In the genomic region with DNA sequence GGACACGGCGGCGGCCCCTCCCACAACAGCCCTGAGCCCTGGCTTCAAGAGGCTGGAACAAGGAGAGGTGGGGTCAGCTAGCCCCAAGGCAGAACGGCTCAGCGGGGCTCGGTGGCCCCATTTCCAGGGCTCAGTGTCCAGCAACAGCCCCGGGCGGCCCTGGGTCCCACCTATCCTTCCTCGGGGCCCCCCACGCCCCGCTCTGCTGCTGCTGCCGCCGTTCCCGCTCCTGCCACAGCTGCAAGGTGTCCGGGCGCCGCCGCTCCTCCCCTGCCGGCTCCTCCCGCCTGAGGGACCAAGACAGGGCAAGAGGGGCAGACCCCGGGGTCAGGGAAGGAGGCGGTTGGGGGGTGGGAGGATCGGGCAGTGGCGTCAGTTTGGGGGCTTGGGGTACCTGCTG, we compare ENCODE assay signal across 17 cellular contexts. TPM values are rescaled to one million over a fixed set of nuclear protein-coding genes. Genes with fewer than 3 reads are reported as not detected.
DNase-seq lines count a peak whose midpoint lies in the region; ATAC-seq and TF ChIP-seq lines count a peak whose summit lies in the region.
"Had no signal": no experiment of that assay in that cellular context is flagged by ENCODE, and none has a peak within 500 bp of the region (broad histone marks: within the 10 kb centered on the region; RNA-seq: fewer than 3 reads in every experiment).

No MANE protein-coding gene starts in this region.

- H3K4me1 Mint-ChIP-seq in natural killer cell treated with Interleukin-12 subunit alpha and Interleukin-12 subunit beta and Interleukin-15 and Interleukin-18, amount 100 ng/mL, for 72 hours (ENCODE audit: low read depth in 2 of 2), result no peaks in the 10 kb centered on the region
- peaks cover 0 to 13% of the 10 kb centered on the region in 2 donors for H3K4me1 Mint-ChIP-seq in natural killer cell

- H3K36me3 Mint-ChIP-seq in natural killer cell treated with Interleukin-12 subunit alpha and Interleukin-12 subunit beta and Interleukin-15 and Interleukin-18, amount 100 ng/mL, for 72 hours, result no peaks in the 10 kb centered on the region
- H3K36me3 Mint-ChIP-seq in natural killer cell, result no peaks in the 10 kb centered on the region

- no peak for TF ChIP-seq CTCF in SK-N-SH (IDR thresholded peaks at IDR 0.05)
- no peak for TF ChIP-seq CTCF in natural killer cell (IDR thresholded peaks at IDR 0.05)
- TF ChIP-seq CTCF in mucosa of descending colon (IDR thresholded peaks at IDR 0.05), result no peak
- no peak for TF ChIP-seq CTCF in osteoblast (IDR thresholded peaks at IDR 0.05; ENCODE audit: extremely low read depth, low read depth, low read length)

- H3K9me2 ChIP-seq in SK-N-SH, result no peaks in the 10 kb centered on the region

- H3K27me3 ChIP-seq in SK-N-SH (ENCODE audit: insufficient read depth) (no peaks in the 10 kb centered on the region), osteoblast (ENCODE audit: insufficient read depth, low read length) (no peaks in the 10 kb centered on the region)

- H3K27ac Mint-ChIP-seq in natural killer cell treated with Interleukin-12 subunit alpha and Interleukin-12 subunit beta and Interleukin-15 and Interleukin-18, amount 100 ng/mL, for 72 hours, result no peak overlapping the region
- H3K27ac Mint-ChIP-seq in natural killer cell, result no peak overlapping the region
- H3K27ac Mint-ChIP-seq: CD4-positive, alpha-beta T cell had no signal

- H3K79me2 ChIP-seq in SK-N-SH (ENCODE audit: insufficient read depth) (0 out of 2 replicates have a peak, but pooled peaks cover under 1% of the 10 kb centered on the region), osteoblast (ENCODE audit: insufficient read depth, low read length) (peaks cover 13% of the 10 kb centered on the region)

- H3K4me3 Mint-ChIP-seq in natural killer cell treated with Interleukin-12 subunit alpha and Interleukin-12 subunit beta and Interleukin-15 and Interleukin-18, amount 100 ng/mL, for 72 hours, result no peak overlapping the region
- H3K4me3 Mint-ChIP-seq in natural killer cell, result no peak overlapping the region
- H3K4me3 Mint-ChIP-seq: CD4-positive, alpha-beta T cell had no signal

- ATAC-seq in SK-N-SH treated with all-trans-retinoic acid at 6 μM for 48 hours (no peak), natural killer cell (no peak), mucosa of descending colon (no peak), HG03159 (IDR thresholded peaks at IDR 0.05; ENCODE audit: unreplicated experiment) (no peak)
- ATAC-seq in natural killer cell treated with Interleukin-12 subunit alpha and Interleukin-12 subunit beta and Interleukin-15 and Interleukin-18, amount 100 ng/mL, for 72 hours, result no peak

- TF ChIP-seq RAD21 in SK-N-SH (IDR thresholded peaks at IDR 0.05; ENCODE audit: low read length), result no peak

- H3K9me3 ChIP-seq in SK-N-SH (no peaks in the 10 kb centered on the region), mucosa of descending colon (no peaks in the 10 kb centered on the region), osteoblast (ENCODE audit: low read depth, low read length) (no peaks in the 10 kb centered on the region)
- H3K9me3 ChIP-seq: A549, Caco-2 had no signal

- H4K20me1 ChIP-seq in SK-N-SH (ENCODE audit: insufficient read depth) (0 out of 2 replicates have a peak, but pooled peaks cover 3% of the 10 kb centered on the region), osteoblast (ENCODE audit: insufficient read depth, low read length) (peaks cover 11% of the 10 kb centered on the region)

- H3K36me3 ChIP-seq in SK-N-SH (replicated peaks in 1 of 2; ENCODE audit: control insufficient read depth in 1 of 2, insufficient read depth in 2 of 2, low read length in 1 of 2), result peaks cover 27 to 57% of the 10 kb centered on the region in 2 experiments
- peaks cover 4% of the 10 kb centered on the region for H3K36me3 ChIP-seq in mucosa of descending colon (ENCODE audit: low read depth)
- peaks cover 48% of the 10 kb centered on the region for H3K36me3 ChIP-seq in osteoblast (ENCODE audit: insufficient read depth, low read length)

- DNase-seq in SK-N-SH (peak; percentile 32), natural killer cell (no peak), mucosa of descending colon (peak in 2 of 3 donors; percentile 27 to 47), osteoblast (ENCODE audit: insufficient read length, low spot score, missing footprints) (no peak)
- peak; percentile 60 for DNase-seq in natural killer cell treated with Interleukin-12 subunit alpha and Interleukin-12 subunit beta and Interleukin-15 and Interleukin-18, amount 100 ng/mL, for 72 hours (ENCODE audit: low spot score)
- DNase-seq: AML-193; Caco-2; CD4-positive, alpha-beta T cell; GM23248; HCEC 1CT had no signal

- no peak overlapping the region for H2AFZ ChIP-seq in SK-N-SH (ENCODE audit: low read depth)
- no peak overlapping the region for H2AFZ ChIP-seq in osteoblast (ENCODE audit: low read length)
- H2AFZ ChIP-seq: GM23248 had no signal

- H3F3A ChIP-seq in SK-N-SH (replicated peaks; ENCODE audit: insufficient read depth), result no peaks in the 10 kb centered on the region

- H3K27ac ChIP-seq in SK-N-SH (ENCODE audit: low read depth in 2 of 2, low read length in 1 of 2), result no peak overlapping the region
- no peak overlapping the region for H3K27ac ChIP-seq in osteoblast (ENCODE audit: low read depth, low read length)
- H3K27ac ChIP-seq: A549, C4-2B, GM23248, HL-60 had no signal

- H3K9ac ChIP-seq in SK-N-SH, result no peak overlapping the region
- H3K9ac ChIP-seq: GM23248 had no signal

- intact Hi-C loops in natural killer cell (cut with micrococcal nuclease) (no loop called here), mucosa of descending colon (cut with DNase I, micrococcal nuclease) (no loop called here)

- no peak for TF ChIP-seq EP300 in SK-N-SH (IDR thresholded peaks at IDR 0.05; ENCODE audit: borderline replicate concordance in 1 of 2, low read depth in 1 of 2, low read length in 1 of 2)

- WGBS in SK-N-SH (ENCODE audit: low lambda C conversion rate), result 92% methylated on average over 24 of the region's 24 CpGs

- no peaks in the 10 kb centered on the region for H3K27me3 Mint-ChIP-seq in natural killer cell treated with Interleukin-12 subunit alpha and Interleukin-12 subunit beta and Interleukin-15 and Interleukin-18, amount 100 ng/mL, for 72 hours
- H3K27me3 Mint-ChIP-seq in natural killer cell (ENCODE audit: low read depth in 2 of 2), result no peaks in the 10 kb centered on the region
- H3K27me3 Mint-ChIP-seq: CD4-positive, alpha-beta T cell had no signal

- H3K9me3 Mint-ChIP-seq in natural killer cell treated with Interleukin-12 subunit alpha and Interleukin-12 subunit beta and Interleukin-15 and Interleukin-18, amount 100 ng/mL, for 72 hours, result no peaks in the 10 kb centered on the region
- no peaks in the 10 kb centered on the region for H3K9me3 Mint-ChIP-seq in natural killer cell
- H3K9me3 Mint-ChIP-seq: CD4-positive, alpha-beta T cell had no signal

- POLR2A ChIA-PET in SK-N-SH (lab: Yijun Ruan, JAX), result interaction anchor here (0.8 kb wide), 1 partner anchor 9 kb away, joined by 4 read pairs; a partner anchor contains a TSS

- CTCF ChIA-PET in SK-N-SH (lab: Yijun Ruan, JAX), result interaction anchor here (0.6 to 4.3 kb wide), 12 partner anchors 8 to 148 kb away, joined by 3 to 30 read pairs (median 4); a partner anchor contains a TSS

- H3K4me3 ChIP-seq in SK-N-SH (ENCODE audit: low read depth in 2 of 2, low read length in 1 of 2) (no peak overlapping the region), mucosa of descending colon (no peak overlapping the region), osteoblast (ENCODE audit: insufficient read depth, low read length) (no peak overlapping the region)
- H3K4me3 ChIP-seq: A549, GM23248 had no signal

- H3K4me1 ChIP-seq in SK-N-SH (ENCODE audit: control insufficient read depth in 1 of 2, insufficient read depth in 2 of 2, low read depth in 1 of 2, low read length in 1 of 2) (no peaks in the 10 kb centered on the region), mucosa of descending colon (ENCODE audit: low read depth) (no peaks in the 10 kb centered on the region), osteoblast (ENCODE audit: insufficient read depth, low read length) (no peaks in the 10 kb centered on the region)
- H3K4me1 ChIP-seq: A549 had no signal

- H3K4me2 ChIP-seq in SK-N-SH (no peak overlapping the region), osteoblast (ENCODE audit: insufficient read depth, low read length) (no peak overlapping the region)
- H3K4me2 ChIP-seq: A549 had no signal

RNA-seq across cellular contexts. Expression of a gene that starts 3.4 kb away (rescaled TPM):
- 1.0 and 1.2 TPM in 2 replicates for polyA plus RNA-seq in SK-N-SH (2012; rRNA removed)
- 0.18 TPM in 1 of 2 replicates, not detected in the other for polyA plus RNA-seq in SK-N-SH (2012; cell fraction: cytosol; rRNA removed)
- polyA plus RNA-seq in SK-N-SH (2012; cell fraction: nucleus; rRNA removed), result 8.7 and 22.8 TPM in 2 replicates
- total RNA-seq in natural killer cell treated with Interleukin-12 subunit alpha and Interleukin-12 subunit beta and Interleukin-15 and Interleukin-18, amount 100 ng/mL, for 72 hours, result 10 to 100 TPM; 10.1 to 25.2 TPM
- 10 to 100 TPM; 25.9 to 46.4 (median 32.5) TPM for total RNA-seq in natural killer cell
- total RNA-seq in mucosa of descending colon, result 1 to 10 TPM; 2.8 to 4.3 (median 3.5) TPM
- total RNA-seq in osteoblast, result not detected in 2 replicates
- total RNA-seq: GM23248, H4 had no signal
- polyA plus RNA-seq: GM23248 had no signal

RNA-seq across cellular contexts. Expression of a gene that starts 8.8 kb away (rescaled TPM):
- polyA plus RNA-seq in SK-N-SH (2012; rRNA removed), result 24.2 and 29.8 TPM in 2 replicates
- polyA plus RNA-seq in SK-N-SH (2012; cell fraction: cytosol; rRNA removed), result 6.4 and 8.9 TPM in 2 replicates
- polyA plus RNA-seq in SK-N-SH (2012; cell fraction: nucleus; rRNA removed), result 189 and 213 TPM in 2 replicates
- total RNA-seq in natural killer cell treated with Interleukin-12 subunit alpha and Interleukin-12 subunit beta and Interleukin-15 and Interleukin-18, amount 100 ng/mL, for 72 hours, result 100 to 1,000 TPM; 125 to 150 TPM
- total RNA-seq in natural killer cell (100 to 1,000 TPM; 282 to 296 (median 289) TPM), mucosa of descending colon (10 to 100 TPM; 57.2 to 71.0 (median 63.9) TPM), osteoblast (14.5 and 18.0 TPM in 2 replicates)

RNA-seq across cellular contexts. Expression of a gene that starts 9.0 kb away (rescaled TPM):
- 0.71 and 0.94 TPM in 2 replicates for polyA plus RNA-seq in SK-N-SH (2012; rRNA removed)
- polyA plus RNA-seq in SK-N-SH (2012; cell fraction: cytosol; rRNA removed), result 0.52 and 0.54 TPM in 2 replicates
- 3.3 and 3.7 TPM in 2 replicates for polyA plus RNA-seq in SK-N-SH (2012; cell fraction: nucleus; rRNA removed)
- total RNA-seq in natural killer cell treated with Interleukin-12 subunit alpha and Interleukin-12 subunit beta and Interleukin-15 and Interleukin-18, amount 100 ng/mL, for 72 hours, result under 1 TPM in 1 of 2 donors, not detected in 1; 0.21 TPM
- total RNA-seq in natural killer cell (under 1 TPM; 0.45 to 0.94 (median 0.88) TPM), mucosa of descending colon (1 to 10 TPM in 1 of 3 donors, under 1 TPM in 2; 0.48 to 1.1 (median 0.66) TPM), osteoblast (under 0.01 and 0.36 TPM in 2 replicates)
- total RNA-seq: HT1080 had no signal

RNA-seq across cellular contexts. Expression of a gene that starts 25.1 kb away (rescaled TPM):
- 190 and 448 TPM in 2 replicates for polyA plus RNA-seq in SK-N-SH (2012; rRNA removed)
- 153 and 201 TPM in 2 replicates for polyA plus RNA-seq in SK-N-SH (2012; cell fraction: cytosol; rRNA removed)
- polyA plus RNA-seq in SK-N-SH (2012; cell fraction: nucleus; rRNA removed), result 1,146 and 1,459 TPM in 2 replicates
- total RNA-seq in natural killer cell treated with Interleukin-12 subunit alpha and Interleukin-12 subunit beta and Interleukin-15 and Interleukin-18, amount 100 ng/mL, for 72 hours, result 1 to 10 TPM; 5.4 to 5.6 TPM
- total RNA-seq in natural killer cell (10 to 100 TPM; 18.4 to 24.8 (median 21.7) TPM), mucosa of descending colon (10 to 100 TPM in 2 of 3 donors, 1 to 10 TPM in 1; 6.1 to 47.9 (median 18.9) TPM), osteoblast (231 and 259 TPM in 2 replicates)

RNA-seq across cellular contexts. Expression of a gene that starts 35.2 kb away (rescaled TPM):
- 30.0 and 61.7 TPM in 2 replicates for polyA plus RNA-seq in SK-N-SH (2012; rRNA removed)
- 23.2 and 36.6 TPM in 2 replicates for polyA plus RNA-seq in SK-N-SH (2012; cell fraction: cytosol; rRNA removed)
- polyA plus RNA-seq in SK-N-SH (2012; cell fraction: nucleus; rRNA removed), result 81.3 and 91.3 TPM in 2 replicates
- 10 to 100 TPM; 17.6 to 19.2 TPM for total RNA-seq in natural killer cell treated with Interleukin-12 subunit alpha and Interleukin-12 subunit beta and Interleukin-15 and Interleukin-18, amount 100 ng/mL, for 72 hours
- total RNA-seq in natural killer cell, result 10 to 100 TPM; 14.5 to 15.9 (median 15.5) TPM
- 10 to 100 TPM; 11.9 to 17.2 (median 14.4) TPM for total RNA-seq in mucosa of descending colon
- 5.1 and 7.1 TPM in 2 replicates for total RNA-seq in osteoblast

Comparison
In these comparisons a context has a peak if more than half of its experiments do, and no peak if none do; other contexts are left out.
1. DNase-seq: peak in SK-N-SH (single experiment), natural killer cell treated with Interleukin-12 subunit alpha and Interleukin-12 subunit beta and Interleukin-15 and Interleukin-18, amount 100 ng/mL, for 72 hours (single experiment) and mucosa of descending colon (2 of 3); none in natural killer cell (single experiment) and osteoblast (single experiment).